In the genomic region with DNA sequence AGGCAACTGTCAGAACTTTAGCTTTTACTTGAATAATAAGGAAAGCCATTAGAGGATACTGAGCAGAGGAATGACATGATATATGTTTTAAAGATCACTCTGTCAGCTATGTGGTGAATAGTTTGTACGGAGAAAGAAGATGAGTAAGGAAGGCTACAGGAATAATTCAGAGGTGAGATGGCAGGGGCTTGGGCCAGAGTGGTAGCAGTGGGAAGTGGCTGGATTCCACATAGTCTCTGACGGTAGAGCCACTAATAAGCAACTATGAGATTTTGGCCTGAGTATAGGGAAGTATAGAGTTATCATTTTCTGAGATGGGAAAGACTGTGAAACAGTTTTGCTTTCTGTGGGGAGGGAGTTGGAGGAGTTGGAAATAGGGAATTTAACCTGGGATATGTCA, we compare ENCODE assay signal across 22 cellular contexts.
DNase-seq lines count a peak whose midpoint lies in the region; ATAC-seq, FAIRE-seq and TF ChIP-seq lines count a peak whose summit lies in the region.
"Had no signal": no experiment of that assay in that cellular context is flagged by ENCODE, and none has a peak within 500 bp of the region (broad histone marks: within the 10 kb centered on the region; RNA-seq: fewer than 3 reads in every experiment).

No MANE protein-coding gene starts in this region.

- H3K27ac Mint-ChIP-seq in CD4-positive, CD25-positive, alpha-beta regulatory T cell: no peak overlapping the region
- no peak overlapping the region for H3K27ac Mint-ChIP-seq in CD4-positive, alpha-beta T cell
- no peak overlapping the region for H3K27ac Mint-ChIP-seq in naive thymus-derived CD4-positive, alpha-beta T cell
- H3K27ac Mint-ChIP-seq: CD4-positive, alpha-beta memory T cell had no signal

- no peaks in the 10 kb centered on the region for H3K79me1 ChIP-seq in H1 (ENCODE audit: low read depth, low read length)

- TF ChIP-seq CTCF in CD4-positive, alpha-beta T cell (IDR thresholded peaks at IDR 0.05): no peak
- TF ChIP-seq CTCF in H1 (IDR thresholded peaks at IDR 0.05; ENCODE audit: control extremely low read depth in 1 of 3, insufficient read depth in 1 of 3, low read depth in 1 of 3, low read length in 3 of 3) (no peak), colonic mucosa (IDR thresholded peaks at IDR 0.05) (no peak)

- FAIRE-seq in H1 (lab: Jason Lieb, UNC): no peak
- FAIRE-seq: A204.1, GM12878, H54, K562 had no signal

- no peak for DNase-seq in CD4-positive, CD25-positive, alpha-beta regulatory T cell
- no peak for DNase-seq in CD4-positive, alpha-beta T cell
- no peak for DNase-seq in H1 (ENCODE audit: low read depth in 1 of 2, low spot score in 2 of 2)
- DNase-seq in naive thymus-derived CD4-positive, alpha-beta T cell: no peak
- no peak for DNase-seq in colonic mucosa
- no peak for DNase-seq in activated CD4-positive, alpha-beta T cell treated with anti-CD3 and anti-CD28 coated beads, Interleukin-2, amount 50 U/mL, for 1 hour
- DNase-seq: ACHN; BE2C; C1 segment of cervical spinal cord; Calu3; CD4-positive, alpha-beta memory T cell; DND-41; EL; HCEC 1CT; IMR-90 had no signal

- intact Hi-C loops in CD4-positive, alpha-beta T cell (cut with DNase I, micrococcal nuclease): no loop called here
- intact Hi-C loops in naive thymus-derived CD4-positive, alpha-beta T cell (cut with micrococcal nuclease): no loop called here
- intact Hi-C loops in colonic mucosa (cut with DNase I): no loop called here

- H2BK5ac ChIP-seq in H1 (ENCODE audit: low read depth, low read length): no peak overlapping the region

- H3K4me1 ChIP-seq in CD4-positive, CD25-positive, alpha-beta regulatory T cell (ENCODE audit: control insufficient read depth, insufficient read depth, low read length, poor library complexity, severe bottlenecking): peaks cover 35% of the 10 kb centered on the region
- H3K4me1 ChIP-seq in H1 (replicated peaks in 1 of 4; ENCODE audit: control insufficient read depth in 3 of 4, insufficient read depth in 4 of 4, low read length in 3 of 4) (peaks cover 0 to 10% (median 7%) of the 10 kb centered on the region in 4 experiments; a peak in 6 of 7 replicates), colonic mucosa (no peaks in the 10 kb centered on the region)
- peaks cover 32 to 43% of the 10 kb centered on the region in 2 donors for H3K4me1 ChIP-seq in naive thymus-derived CD4-positive, alpha-beta T cell (ENCODE audit: control insufficient read depth in 2 of 2, insufficient read depth in 2 of 2, low read length in 2 of 2)

- no peak overlapping the region for H3K4me3 ChIP-seq in CD4-positive, CD25-positive, alpha-beta regulatory T cell (ENCODE audit: low read depth, low read length)
- no peak overlapping the region for H3K4me3 ChIP-seq in H1 (ENCODE audit: extremely low read depth in 1 of 4, insufficient read depth in 2 of 4, low read depth in 3 of 4, low read length in 4 of 4)
- H3K4me3 ChIP-seq in naive thymus-derived CD4-positive, alpha-beta T cell (ENCODE audit: low read length): no peak overlapping the region
- no peak overlapping the region for H3K4me3 ChIP-seq in colonic mucosa
- H3K4me3 ChIP-seq: GM12878, K562 had no signal

- no peak overlapping the region for H2BK12ac ChIP-seq in H1 (ENCODE audit: low read depth, low read length)

- peak overlapping the region; percentile 49 for H3K27ac ChIP-seq in CD4-positive, CD25-positive, alpha-beta regulatory T cell (ENCODE audit: insufficient read depth, low read length, poor library complexity, severe bottlenecking)
- H3K27ac ChIP-seq in CD4-positive, alpha-beta T cell (ENCODE audit: low read depth, low read length): peak overlapping the region; percentile 22
- H3K27ac ChIP-seq in H1 (ENCODE audit: low read depth, low read length) (no peak overlapping the region), colonic mucosa (no peak overlapping the region)
- peak overlapping the region; percentile 11 for H3K27ac ChIP-seq in naive thymus-derived CD4-positive, alpha-beta T cell (ENCODE audit: low read depth, low read length)
- H3K27ac ChIP-seq: HL-60 had no signal

- H3K4me1 Mint-ChIP-seq in CD4-positive, CD25-positive, alpha-beta regulatory T cell: peaks cover 24 to 63% (median 48%) of the 10 kb centered on the region in 4 donors
- peaks cover 25% of the 10 kb centered on the region for H3K4me1 Mint-ChIP-seq in CD4-positive, alpha-beta T cell (ENCODE audit: low read depth)
- peaks cover 23 to 49% (median 29%) of the 10 kb centered on the region in 7 donors for H3K4me1 Mint-ChIP-seq in naive thymus-derived CD4-positive, alpha-beta T cell

- TF ChIP-seq EP300 in H1 (IDR thresholded peaks at IDR 0.05; ENCODE audit: borderline replicate concordance in 1 of 2, low read depth in 2 of 2, low read length in 2 of 2): no peak

- no peak overlapping the region for H3K4me2 ChIP-seq in H1 (ENCODE audit: insufficient read depth in 1 of 2, low read depth in 2 of 2, low read length in 2 of 2)

- H2BK120ac ChIP-seq in H1 (replicated peaks; ENCODE audit: low read depth, low read length): no peak overlapping the region

- H2BK15ac ChIP-seq in H1 (ENCODE audit: low read length): no peak overlapping the region

- POLR2A ChIA-PET in CD4-positive, alpha-beta T cell (lab: Charles Lee): no interaction called here
- POLR2A ChIA-PET in H1 (lab: Charles Lee; ENCODE audit: partially characterized antibody): interaction anchor here (1.7 kb wide), 1 partner anchor 94 kb away, joined by 4 read pairs; a partner anchor contains a TSS
- POLR2A ChIA-PET in naive thymus-derived CD4-positive, alpha-beta T cell (lab: Charles Lee): interaction anchor here (0.6 to 1.0 kb wide), 2 partner anchors 148 to 322 kb away, joined by 3 to 4 read pairs; no protein-coding TSS in a partner anchor

- H3K4ac ChIP-seq in H1 (replicated peaks; ENCODE audit: insufficient read length, low read depth, low read length): no peak overlapping the region

- no peak overlapping the region for H4K91ac ChIP-seq in H1 (replicated peaks; ENCODE audit: insufficient read length, low read length)

- no peak for ATAC-seq in CD4-positive, CD25-positive, alpha-beta regulatory T cell (ENCODE audit: low read depth in 2 of 2)
- no peak for ATAC-seq in CD4-positive, alpha-beta T cell (ENCODE audit: poor library complexity)
- no peak for ATAC-seq in naive thymus-derived CD4-positive, alpha-beta T cell
- no peak for ATAC-seq in GM21390 (IDR thresholded peaks at IDR 0.05; ENCODE audit: unreplicated experiment)
- ATAC-seq in HG03095 (IDR thresholded peaks at IDR 0.05; ENCODE audit: unreplicated experiment): no peak
- ATAC-seq: GM12878, K562 had no signal

- H3K27me3 ChIP-seq in CD4-positive, CD25-positive, alpha-beta regulatory T cell (ENCODE audit: control insufficient read depth, insufficient read depth, low read length): no peaks in the 10 kb centered on the region
- H3K27me3 ChIP-seq in CD4-positive, alpha-beta T cell (ENCODE audit: control insufficient read depth, insufficient read depth, low read length): no peaks in the 10 kb centered on the region
- H3K27me3 ChIP-seq in H1 (replicated peaks in 1 of 4; ENCODE audit: control insufficient read depth in 3 of 4, extremely low read depth in 1 of 4, insufficient read depth in 3 of 4, low read length in 3 of 4) (peaks cover 0 to 2% (median 0%) of the 10 kb centered on the region in 4 experiments; a peak in 1 of 7 replicates), colonic mucosa (no peaks in the 10 kb centered on the region)
- H3K27me3 ChIP-seq in naive thymus-derived CD4-positive, alpha-beta T cell (ENCODE audit: control insufficient read depth in 2 of 2, insufficient read depth in 2 of 2, low read length in 2 of 2): no peaks in the 10 kb centered on the region
- H3K27me3 ChIP-seq: BE2C had no signal

- H3K4me3 Mint-ChIP-seq in CD4-positive, CD25-positive, alpha-beta regulatory T cell: no peak overlapping the region
- H3K4me3 Mint-ChIP-seq in CD4-positive, alpha-beta T cell: no peak overlapping the region
- no peak overlapping the region for H3K4me3 Mint-ChIP-seq in naive thymus-derived CD4-positive, alpha-beta T cell

- no peaks in the 10 kb centered on the region for H3K27me3 Mint-ChIP-seq in CD4-positive, CD25-positive, alpha-beta regulatory T cell
- H3K27me3 Mint-ChIP-seq in CD4-positive, alpha-beta T cell: no peaks in the 10 kb centered on the region
- H3K27me3 Mint-ChIP-seq in naive thymus-derived CD4-positive, alpha-beta T cell: no peaks in the 10 kb centered on the region
- H3K27me3 Mint-ChIP-seq: CD4-positive, alpha-beta memory T cell had no signal

- peaks cover 7% of the 10 kb centered on the region for H3K36me3 Mint-ChIP-seq in CD4-positive, CD25-positive, alpha-beta regulatory T cell
- H3K36me3 Mint-ChIP-seq in CD4-positive, alpha-beta T cell (ENCODE audit: low read depth): peaks cover 8% of the 10 kb centered on the region
- H3K36me3 Mint-ChIP-seq in naive thymus-derived CD4-positive, alpha-beta T cell: peaks cover 0 to 9% (median 6%) of the 10 kb centered on the region in 5 donors
- H3K36me3 Mint-ChIP-seq: CD4-positive, alpha-beta memory T cell had no signal

- H3K23me2 ChIP-seq in H1 (ENCODE audit: low read depth, low read length): no peaks in the 10 kb centered on the region

- H2AFZ ChIP-seq in H1 (ENCODE audit: low read length): no peak overlapping the region

- no peak overlapping the region for H3K14ac ChIP-seq in H1 (ENCODE audit: insufficient read length)

- no peak for TF ChIP-seq POLR2A in H1 (IDR thresholded peaks at IDR 0.05; ENCODE audit: control extremely low read depth in 1 of 2, low read depth in 2 of 2, low read length in 2 of 2)

- peak overlapping the region; percentile 39 for H3K56ac ChIP-seq in H1 (replicated peaks; ENCODE audit: insufficient read length, low read depth, low read length)

- H3K79me2 ChIP-seq in H1 (ENCODE audit: control insufficient read depth in 1 of 2, insufficient read depth in 2 of 2, low read length in 2 of 2): no peaks in the 10 kb centered on the region

- H2BK20ac ChIP-seq in H1 (ENCODE audit: low read length): no peak overlapping the region

- WGBS in H1 (ENCODE audit: extremely low coverage in 1 of 2, insufficient coverage in 1 of 2, insufficient read length in 1 of 2, insufficient replicate concordance in 2 of 2, low coverage in 1 of 2, low lambda C conversion rate in 2 of 2, missing lambda C conversion rate in 1 of 2), 2 experiments: 95% methylated on average over 2 of the region's 2 CpGs; no CpG with 5 or more reads in 1 of the 2 experiments

- no peak for TF ChIP-seq RAD21 in H1 (IDR thresholded peaks at IDR 0.05 in 1 of 2, conservative IDR thresholded peaks at IDR 0.05 in 1 of 2; ENCODE audit: low read depth in 2 of 2, low read length in 2 of 2)

- CTCF ChIA-PET in CD4-positive, alpha-beta T cell (lab: Charles Lee): interaction anchor here (0.6 to 1.5 kb wide), 3 partner anchors 24 to 866 kb away, joined by 3 to 4 read pairs (median 3); no protein-coding TSS in a partner anchor
- CTCF ChIA-PET in H1 (lab: Charles Lee; ENCODE audit: partially characterized antibody): interaction anchor here (0.6 kb wide), 1 partner anchor 325 kb away, joined by 3 read pairs; a partner anchor contains a TSS
- CTCF ChIA-PET in naive thymus-derived CD4-positive, alpha-beta T cell (lab: Charles Lee): interaction anchor here (1.1 to 1.5 kb wide), 2 partner anchors 98 to 375 kb away, joined by 3 to 4 read pairs; no protein-coding TSS in a partner anchor

- H3K9ac ChIP-seq in H1 (replicated peaks in 1 of 4; ENCODE audit: extremely low read depth in 1 of 4, low read depth in 3 of 4, low read length in 3 of 4) (no peak overlapping the region), colonic mucosa (ENCODE audit: low read depth in 2 of 2, low read length in 2 of 2) (no peak overlapping the region)

- no peak overlapping the region for H3K18ac ChIP-seq in H1 (ENCODE audit: extremely low read depth, low read length)

- H4K20me1 ChIP-seq in H1 (replicated peaks in 1 of 2; ENCODE audit: control insufficient read depth in 1 of 2, insufficient read depth in 2 of 2, low read length in 2 of 2): no peaks in the 10 kb centered on the region

- no peaks in the 10 kb centered on the region for H3K36me3 ChIP-seq in CD4-positive, CD25-positive, alpha-beta regulatory T cell (ENCODE audit: control insufficient read depth, insufficient read depth, low read length)
- H3K36me3 ChIP-seq in H1 (ENCODE audit: control insufficient read depth in 2 of 4, insufficient read depth in 4 of 4, low read length in 3 of 4) (no peaks in the 10 kb centered on the region), colonic mucosa (no peaks in the 10 kb centered on the region)
- H3K36me3 ChIP-seq in naive thymus-derived CD4-positive, alpha-beta T cell (ENCODE audit: control insufficient read depth in 2 of 3, insufficient read depth in 3 of 3, low read length in 3 of 3): peaks cover 0 to 8% (median 0%) of the 10 kb centered on the region in 3 experiments
- H3K36me3 ChIP-seq: BE2C had no signal

- H3K23ac ChIP-seq in H1 (ENCODE audit: insufficient read length): no peak overlapping the region

- no peak overlapping the region for H4K5ac ChIP-seq in H1 (ENCODE audit: insufficient read length, low read depth, low read length)

- no peak overlapping the region for H2AK5ac ChIP-seq in H1 (ENCODE audit: low read depth, low read length)

- H4K8ac ChIP-seq in H1 (ENCODE audit: extremely low read depth, insufficient read depth, low read length): no peak overlapping the region

- no peaks in the 10 kb centered on the region for H3K9me3 Mint-ChIP-seq in CD4-positive, CD25-positive, alpha-beta regulatory T cell
- H3K9me3 Mint-ChIP-seq in CD4-positive, alpha-beta T cell: no peaks in the 10 kb centered on the region
- H3K9me3 Mint-ChIP-seq in naive thymus-derived CD4-positive, alpha-beta T cell: no peaks in the 10 kb centered on the region
- H3K9me3 Mint-ChIP-seq: CD4-positive, alpha-beta memory T cell had no signal

- no peaks in the 10 kb centered on the region for H3K9me3 ChIP-seq in CD4-positive, CD25-positive, alpha-beta regulatory T cell (ENCODE audit: control insufficient read depth in 2 of 2, low read length in 2 of 2)
- H3K9me3 ChIP-seq in CD4-positive, alpha-beta T cell (ENCODE audit: control insufficient read depth, low read length): no peaks in the 10 kb centered on the region
- H3K9me3 ChIP-seq in H1 (ENCODE audit: insufficient read depth in 2 of 2, low read depth in 1 of 2, low read length in 1 of 2) (no peaks in the 10 kb centered on the region), colonic mucosa (no peaks in the 10 kb centered on the region)
- H3K9me3 ChIP-seq in naive thymus-derived CD4-positive, alpha-beta T cell (ENCODE audit: control insufficient read depth in 2 of 3, low read length in 3 of 3): no peaks in the 10 kb centered on the region
- H3K9me3 ChIP-seq: BE2C had no signal

Comparison
In these comparisons a context has a peak if more than half of its experiments do, and no peak if none do; other contexts are left out.
1. H3K27ac ChIP-seq: peak in CD4-positive, CD25-positive, alpha-beta regulatory T cell (single experiment), CD4-positive, alpha-beta T cell (single experiment) and naive thymus-derived CD4-positive, alpha-beta T cell (single experiment); none in H1 (single experiment) and colonic mucosa (single experiment).